ENCODE assay signal across 1 cellular context in genomic region chr3:58463181-58463941, GRCh38.
TF ChIP-seq lines count a peak whose summit lies in the region.

No MANE protein-coding gene starts in this region.

TF ChIP-seq in HepG2, 621 proteins besides CTCF, POLR2A, EP300 and RAD21 (continued from another document and continues in another):
- no peak for TF ChIP-seq PRDM15 (CRISPR knock-in tag; IDR thresholded peaks at IDR 0.05)
- TF ChIP-seq, protein P1, sequence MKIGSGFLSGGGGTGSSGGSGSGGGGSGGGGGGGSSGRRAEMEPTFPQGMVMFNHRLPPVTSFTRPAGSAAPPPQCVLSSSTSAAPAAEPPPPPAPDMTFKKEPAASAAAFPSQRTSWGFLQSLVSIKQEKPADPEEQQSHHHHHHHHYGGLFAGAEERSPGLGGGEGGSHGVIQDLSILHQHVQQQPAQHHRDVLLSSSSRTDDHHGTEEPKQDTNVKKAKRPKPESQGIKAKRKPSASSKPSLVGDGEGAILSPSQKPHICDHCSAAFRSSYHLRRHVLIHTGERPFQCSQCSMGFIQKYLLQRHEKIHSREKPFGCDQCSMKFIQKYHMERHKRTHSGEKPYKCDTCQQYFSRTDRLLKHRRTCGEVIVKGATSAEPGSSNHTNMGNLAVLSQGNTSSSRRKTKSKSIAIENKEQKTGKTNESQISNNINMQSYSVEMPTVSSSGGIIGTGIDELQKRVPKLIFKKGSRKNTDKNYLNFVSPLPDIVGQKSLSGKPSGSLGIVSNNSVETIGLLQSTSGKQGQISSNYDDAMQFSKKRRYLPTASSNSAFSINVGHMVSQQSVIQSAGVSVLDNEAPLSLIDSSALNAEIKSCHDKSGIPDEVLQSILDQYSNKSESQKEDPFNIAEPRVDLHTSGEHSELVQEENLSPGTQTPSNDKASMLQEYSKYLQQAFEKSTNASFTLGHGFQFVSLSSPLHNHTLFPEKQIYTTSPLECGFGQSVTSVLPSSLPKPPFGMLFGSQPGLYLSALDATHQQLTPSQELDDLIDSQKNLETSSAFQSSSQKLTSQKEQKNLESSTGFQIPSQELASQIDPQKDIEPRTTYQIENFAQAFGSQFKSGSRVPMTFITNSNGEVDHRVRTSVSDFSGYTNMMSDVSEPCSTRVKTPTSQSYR (CRISPR knock-in tag; IDR thresholded peaks at IDR 0.05; ENCODE audit: borderline replicate concordance), result no peak
- TF ChIP-seq ZSCAN31 (CRISPR knock-in tag; IDR thresholded peaks at IDR 0.05; ENCODE audit: low read depth), result peak; percentile 72
- TF ChIP-seq CENPX (CRISPR knock-in tag; IDR thresholded peaks at IDR 0.05), result no peak
- no peak for TF ChIP-seq ZNF121 (CRISPR knock-in tag; IDR thresholded peaks at IDR 0.05)
- TF ChIP-seq MXD1 (CRISPR knock-in tag; IDR thresholded peaks at IDR 0.05), result no peak
- TF ChIP-seq ZNF737 (CRISPR knock-in tag; IDR thresholded peaks at IDR 0.05; ENCODE audit: borderline replicate concordance), result no peak
- TF ChIP-seq ZNF550 (CRISPR knock-in tag; IDR thresholded peaks at IDR 0.05; ENCODE audit: borderline replicate concordance), result no peak
- TF ChIP-seq, protein P2, sequence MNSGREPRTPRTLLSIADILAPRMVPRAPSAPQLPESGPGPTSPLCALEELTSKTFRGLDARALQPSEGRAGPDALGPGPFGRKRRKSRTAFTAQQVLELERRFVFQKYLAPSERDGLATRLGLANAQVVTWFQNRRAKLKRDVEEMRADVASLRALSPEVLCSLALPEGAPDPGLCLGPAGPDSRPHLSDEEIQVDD (CRISPR knock-in tag; IDR thresholded peaks at IDR 0.05; ENCODE audit: borderline replicate concordance), result no peak
- TF ChIP-seq TCF7L2 (IDR thresholded peaks at IDR 0.05; ENCODE audit: low read depth, low read length), result no peak
- TF ChIP-seq, protein P3, sequence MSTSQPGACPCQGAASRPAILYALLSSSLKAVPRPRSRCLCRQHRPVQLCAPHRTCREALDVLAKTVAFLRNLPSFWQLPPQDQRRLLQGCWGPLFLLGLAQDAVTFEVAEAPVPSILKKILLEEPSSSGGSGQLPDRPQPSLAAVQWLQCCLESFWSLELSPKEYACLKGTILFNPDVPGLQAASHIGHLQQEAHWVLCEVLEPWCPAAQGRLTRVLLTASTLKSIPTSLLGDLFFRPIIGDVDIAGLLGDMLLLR (CRISPR knock-in tag; IDR thresholded peaks at IDR 0.05), result no peak
- peak; percentile 62 for TF ChIP-seq NFIC (IDR thresholded peaks at IDR 0.05; ENCODE audit: low read length)
- TF ChIP-seq RBM39 (IDR thresholded peaks at IDR 0.05; ENCODE audit: low read depth, low read length, poor library complexity, severe bottlenecking), result no peak
- TF ChIP-seq ZNF317 (CRISPR knock-in tag; IDR thresholded peaks at IDR 0.05), result 0 out of 2 replicates have a peak, but pooled peaks have one; percentile 51
- no peak for TF ChIP-seq NR3C1 (CRISPR knock-in tag; IDR thresholded peaks at IDR 0.05)
- no peak for TF ChIP-seq MIER2 (CRISPR knock-in tag; IDR thresholded peaks at IDR 0.05)
- no peak for TF ChIP-seq JUND (CRISPR knock-in tag; IDR thresholded peaks at IDR 0.05)
- no peak for TF ChIP-seq KLF6 (CRISPR knock-in tag; IDR thresholded peaks at IDR 0.05)
- peak; percentile 47 for TF ChIP-seq RARA (CRISPR knock-in tag; IDR thresholded peaks at IDR 0.05)
- TF ChIP-seq DRAP1 (CRISPR knock-in tag; IDR thresholded peaks at IDR 0.05), result peak; percentile 70; the same call in 1 of the 2 replicates
- no peak for TF ChIP-seq ATF7 (IDR thresholded peaks at IDR 0.05)
- no peak for TF ChIP-seq ATF7 (CRISPR knock-in tag; IDR thresholded peaks at IDR 0.05)
- no peak for TF ChIP-seq ONECUT2 (CRISPR knock-in tag; IDR thresholded peaks at IDR 0.05)
- TF ChIP-seq ZNF605 (CRISPR knock-in tag; IDR thresholded peaks at IDR 0.05), result peak; percentile 72; the same call in 1 of the 2 replicates
- TF ChIP-seq HMG20B (CRISPR knock-in tag; conservative IDR thresholded peaks at IDR 0.05), result no peak
- TF ChIP-seq NFYC (CRISPR knock-in tag; IDR thresholded peaks at IDR 0.05), result no peak
- TF ChIP-seq, protein P4, sequence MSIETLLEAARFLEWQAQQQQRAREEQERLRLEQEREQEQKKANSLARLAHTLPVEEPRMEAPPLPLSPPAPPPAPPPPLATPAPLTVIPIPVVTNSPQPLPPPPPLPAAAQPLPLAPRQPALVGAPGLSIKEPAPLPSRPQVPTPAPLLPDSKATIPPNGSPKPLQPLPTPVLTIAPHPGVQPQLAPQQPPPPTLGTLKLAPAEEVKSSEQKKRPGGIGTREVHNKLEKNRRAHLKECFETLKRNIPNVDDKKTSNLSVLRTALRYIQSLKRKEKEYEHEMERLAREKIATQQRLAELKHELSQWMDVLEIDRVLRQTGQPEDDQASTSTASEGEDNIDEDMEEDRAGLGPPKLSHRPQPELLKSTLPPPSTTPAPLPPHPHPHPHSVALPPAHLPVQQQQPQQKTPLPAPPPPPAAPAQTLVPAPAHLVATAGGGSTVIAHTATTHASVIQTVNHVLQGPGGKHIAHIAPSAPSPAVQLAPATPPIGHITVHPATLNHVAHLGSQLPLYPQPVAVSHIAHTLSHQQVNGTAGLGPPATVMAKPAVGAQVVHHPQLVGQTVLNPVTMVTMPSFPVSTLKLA (IDR thresholded peaks at IDR 0.05), result no peak
- TF ChIP-seq SMARCE1 (IDR thresholded peaks at IDR 0.05; ENCODE audit: borderline replicate concordance), result no peak
- TF ChIP-seq SUZ12 (IDR thresholded peaks at IDR 0.05; ENCODE audit: low read depth, low read length), result no peak
- TF ChIP-seq, protein P5, sequence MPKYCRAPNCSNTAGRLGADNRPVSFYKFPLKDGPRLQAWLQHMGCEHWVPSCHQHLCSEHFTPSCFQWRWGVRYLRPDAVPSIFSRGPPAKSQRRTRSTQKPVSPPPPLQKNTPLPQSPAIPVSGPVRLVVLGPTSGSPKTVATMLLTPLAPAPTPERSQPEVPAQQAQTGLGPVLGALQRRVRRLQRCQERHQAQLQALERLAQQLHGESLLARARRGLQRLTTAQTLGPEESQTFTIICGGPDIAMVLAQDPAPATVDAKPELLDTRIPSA (CRISPR knock-in tag; IDR thresholded peaks at IDR 0.05; ENCODE audit: borderline replicate concordance), result no peak
- TF ChIP-seq HOXA5 (CRISPR knock-in tag; IDR thresholded peaks at IDR 0.05), result 0 out of 2 replicates have a peak, but pooled peaks have one; percentile 28
- no peak for TF ChIP-seq HDAC1 (CRISPR knock-in tag; IDR thresholded peaks at IDR 0.05)
- TF ChIP-seq PAF1 (CRISPR knock-in tag; IDR thresholded peaks at IDR 0.05), result no peak
- no peak for TF ChIP-seq MXD3 (CRISPR knock-in tag; IDR thresholded peaks at IDR 0.05)
- TF ChIP-seq GATAD2A (CRISPR knock-in tag; IDR thresholded peaks at IDR 0.05), result peak; percentile 52; the same call in 1 of the 2 replicates
- TF ChIP-seq, protein P6, sequence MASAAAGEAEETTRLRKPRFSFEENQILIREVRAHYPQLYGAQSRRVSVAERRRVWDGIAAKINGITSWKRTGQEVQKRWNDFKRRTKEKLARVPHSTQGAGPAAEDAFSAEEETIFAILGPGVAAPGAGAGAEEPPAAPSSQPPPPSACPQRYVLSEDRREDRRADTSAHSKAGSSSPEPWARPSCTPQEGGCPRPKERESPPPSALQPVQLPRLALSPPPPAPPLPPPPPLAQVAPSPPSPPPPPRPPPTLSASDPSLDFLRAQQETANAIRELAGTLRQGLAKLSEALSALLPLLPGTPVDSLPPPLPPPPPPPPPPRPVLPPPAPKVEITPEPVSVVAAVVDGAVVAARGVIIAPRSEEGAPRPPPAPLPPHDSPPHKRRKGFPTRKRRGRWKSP (CRISPR knock-in tag; IDR thresholded peaks at IDR 0.05), result no peak
- TF ChIP-seq, protein P7, sequence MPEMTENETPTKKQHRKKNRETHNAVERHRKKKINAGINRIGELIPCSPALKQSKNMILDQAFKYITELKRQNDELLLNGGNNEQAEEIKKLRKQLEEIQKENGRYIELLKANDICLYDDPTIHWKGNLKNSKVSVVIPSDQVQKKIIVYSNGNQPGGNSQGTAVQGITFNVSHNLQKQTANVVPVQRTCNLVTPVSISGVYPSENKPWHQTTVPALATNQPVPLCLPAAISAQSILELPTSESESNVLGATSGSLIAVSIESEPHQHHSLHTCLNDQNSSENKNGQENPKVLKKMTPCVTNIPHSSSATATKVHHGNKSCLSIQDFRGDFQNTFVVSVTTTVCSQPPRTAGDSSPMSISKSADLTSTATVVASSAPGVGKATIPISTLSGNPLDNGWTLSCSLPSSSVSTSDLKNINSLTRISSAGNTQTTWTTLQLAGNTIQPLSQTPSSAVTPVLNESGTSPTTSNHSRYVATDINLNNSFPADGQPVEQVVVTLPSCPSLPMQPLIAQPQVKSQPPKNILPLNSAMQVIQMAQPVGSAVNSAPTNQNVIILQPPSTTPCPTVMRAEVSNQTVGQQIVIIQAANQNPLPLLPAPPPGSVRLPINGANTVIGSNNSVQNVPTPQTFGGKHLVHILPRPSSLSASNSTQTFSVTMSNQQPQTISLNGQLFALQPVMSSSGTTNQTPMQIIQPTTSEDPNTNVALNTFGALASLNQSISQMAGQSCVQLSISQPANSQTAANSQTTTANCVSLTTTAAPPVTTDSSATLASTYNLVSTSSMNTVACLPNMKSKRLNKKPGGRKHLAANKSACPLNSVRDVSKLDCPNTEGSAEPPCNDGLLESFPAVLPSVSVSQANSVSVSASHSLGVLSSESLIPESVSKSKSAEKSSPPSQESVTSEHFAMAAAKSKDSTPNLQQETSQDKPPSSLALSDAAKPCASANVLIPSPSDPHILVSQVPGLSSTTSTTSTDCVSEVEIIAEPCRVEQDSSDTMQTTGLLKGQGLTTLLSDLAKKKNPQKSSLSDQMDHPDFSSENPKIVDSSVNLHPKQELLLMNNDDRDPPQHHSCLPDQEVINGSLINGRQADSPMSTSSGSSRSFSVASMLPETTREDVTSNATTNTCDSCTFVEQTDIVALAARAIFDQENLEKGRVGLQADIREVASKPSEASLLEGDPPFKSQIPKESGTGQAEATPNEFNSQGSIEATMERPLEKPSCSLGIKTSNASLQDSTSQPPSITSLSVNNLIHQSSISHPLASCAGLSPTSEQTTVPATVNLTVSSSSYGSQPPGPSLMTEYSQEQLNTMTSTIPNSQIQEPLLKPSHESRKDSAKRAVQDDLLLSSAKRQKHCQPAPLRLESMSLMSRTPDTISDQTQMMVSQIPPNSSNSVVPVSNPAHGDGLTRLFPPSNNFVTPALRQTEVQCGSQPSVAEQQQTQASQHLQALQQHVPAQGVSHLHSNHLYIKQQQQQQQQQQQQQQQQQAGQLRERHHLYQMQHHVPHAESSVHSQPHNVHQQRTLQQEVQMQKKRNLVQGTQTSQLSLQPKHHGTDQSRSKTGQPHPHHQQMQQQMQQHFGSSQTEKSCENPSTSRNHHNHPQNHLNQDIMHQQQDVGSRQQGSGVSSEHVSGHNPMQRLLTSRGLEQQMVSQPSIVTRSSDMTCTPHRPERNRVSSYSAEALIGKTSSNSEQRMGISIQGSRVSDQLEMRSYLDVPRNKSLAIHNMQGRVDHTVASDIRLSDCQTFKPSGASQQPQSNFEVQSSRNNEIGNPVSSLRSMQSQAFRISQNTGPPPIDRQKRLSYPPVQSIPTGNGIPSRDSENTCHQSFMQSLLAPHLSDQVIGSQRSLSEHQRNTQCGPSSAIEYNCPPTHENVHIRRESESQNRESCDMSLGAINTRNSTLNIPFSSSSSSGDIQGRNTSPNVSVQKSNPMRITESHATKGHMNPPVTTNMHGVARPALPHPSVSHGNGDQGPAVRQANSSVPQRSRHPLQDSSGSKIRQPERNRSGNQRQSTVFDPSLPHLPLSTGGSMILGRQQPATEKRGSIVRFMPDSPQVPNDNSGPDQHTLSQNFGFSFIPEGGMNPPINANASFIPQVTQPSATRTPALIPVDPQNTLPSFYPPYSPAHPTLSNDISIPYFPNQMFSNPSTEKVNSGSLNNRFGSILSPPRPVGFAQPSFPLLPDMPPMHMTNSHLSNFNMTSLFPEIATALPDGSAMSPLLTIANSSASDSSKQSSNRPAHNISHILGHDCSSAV (CRISPR knock-in tag; IDR thresholded peaks at IDR 0.05; ENCODE audit: borderline replicate concordance), result no peak
- TF ChIP-seq GRHL1 (CRISPR knock-in tag; conservative IDR thresholded peaks at IDR 0.05), result no peak
- TF ChIP-seq XBP1 (CRISPR knock-in tag; IDR thresholded peaks at IDR 0.05), result no peak
